In genomic region chr1:201530741-201531521, GRCh38 we compare ENCODE assay signal across 8 cellular contexts. TPM values are rescaled to one million over a fixed set of nuclear protein-coding genes. Genes with fewer than 3 reads are reported as not detected.
DNase-seq lines count a peak whose midpoint lies in the region; ATAC-seq and TF ChIP-seq lines count a peak whose summit lies in the region.

No MANE protein-coding gene starts in this region.

- WGBS in sigmoid colon, 2 donors, result 63 to 70% methylated on average over 25 of the region's 25 CpGs

- H3K36me3 ChIP-seq in right atrium auricular region (no peaks in the 10 kb centered on the region), sigmoid colon (no peaks in the 10 kb centered on the region)

- ATAC-seq in GM18909 (IDR thresholded peaks at IDR 0.05; ENCODE audit: poor library complexity, unreplicated experiment) (no peak), HG02759 (IDR thresholded peaks at IDR 0.05; ENCODE audit: unreplicated experiment) (no peak)

- H3K27me3 ChIP-seq in right atrium auricular region (no peaks in the 10 kb centered on the region), sigmoid colon (no peaks in the 10 kb centered on the region)

- TF ChIP-seq CTCF in right atrium auricular region (IDR thresholded peaks at IDR 0.05) (peak; percentile 52 to 83), sigmoid colon (IDR thresholded peaks at IDR 0.05) (peak; percentile 77 to 88 (median 86))

- DNase-seq in COR-L47 (lab: John Stamatoyannopoulos, UW), result peak; percentile 67
- DNase-seq in HK-2 (ENCODE audit: unreplicated experiment), result peak; percentile 82
- DNase-seq in NOMO-1 treated with DMSO at 0.1 percent for 48 hours (lab: John Stamatoyannopoulos, UW; ENCODE audit: unreplicated experiment), result peak; percentile 19
- DNase-seq in amniotic stem cell (lab: John Stamatoyannopoulos, UW), result peak; percentile 59
- DNase-seq in right atrium auricular region (ENCODE audit: low spot score), result peak; percentile 94
- peak; percentile 96 for DNase-seq in sigmoid colon

- intact Hi-C loops in sigmoid colon (cut with DNase I), result loop anchor here (1.0 to 5.0 kb wide), 4 partner anchors 30 to 262 kb away; no protein-coding TSS in a partner anchor

- H3K9me3 ChIP-seq in right atrium auricular region, result no peaks in the 10 kb centered on the region
- H3K9me3 ChIP-seq in sigmoid colon, result no peaks in the 10 kb centered on the region

- no peak for TF ChIP-seq POLR2A in sigmoid colon (IDR thresholded peaks at IDR 0.05)

- TF ChIP-seq EP300 in sigmoid colon (IDR thresholded peaks at IDR 0.05), result no peak

- H3K27ac ChIP-seq in right atrium auricular region (peak overlapping the region; percentile 49 to 63), sigmoid colon (peak overlapping the region; percentile 10 to 95 (median 53))

- peaks cover 0 to 30% of the 10 kb centered on the region in 2 donors for H3K4me1 ChIP-seq in right atrium auricular region
- H3K4me1 ChIP-seq in sigmoid colon, result peaks cover 0 to 49% (median 45%) of the 10 kb centered on the region in 4 donors

- H3K4me3 ChIP-seq in right atrium auricular region, result no peak overlapping the region
- no peak overlapping the region for H3K4me3 ChIP-seq in sigmoid colon

RNA-seq across cellular contexts. Expression of gene NAV1, which starts 8.0 kb away (rescaled TPM):
- 10 to 100 TPM; 16.3 to 32.1 TPM for total RNA-seq in right atrium auricular region
- 10 to 100 TPM; 17.1 to 44.9 (median 20.9) TPM for total RNA-seq in sigmoid colon
- 1 to 10 TPM; 1.8 to 8.2 (median 3.0) TPM for polyA plus RNA-seq in sigmoid colon

RNA-seq across cellular contexts. Expression of gene CSRP1, which starts 24.0 kb away (rescaled TPM):
- total RNA-seq in right atrium auricular region, result 100 to 1,000 TPM; 138 to 719 TPM
- total RNA-seq in sigmoid colon, result 1,000 to 10,000 TPM; 4,737 to 8,467 (median 6,048) TPM
- 100 to 1,000 TPM; 189 to 296 (median 264) TPM for polyA plus RNA-seq in sigmoid colon

Comparison
In these comparisons a context has a peak if more than half of its experiments do, and no peak if none do; other contexts are left out.
1. DNase-seq: peak in every context shown above with its lines; median percentile 96 in sigmoid colon; 94 in right atrium auricular region; 82 in HK-2; 67 in COR-L47; 59 in amniotic stem cell; 19 in NOMO-1 treated with DMSO at 0.1 percent for 48 hours.
2. RNA of gene CSRP1, which starts 24.0 kb away (total RNA-seq): 4,737 to 8,467 TPM in sigmoid colon; 138 to 719 TPM in right atrium auricular region; every median in the first group is over 4 times any median in the second.